Comparison of ENCODE assay signal across 1 cellular context in the genomic region with DNA sequence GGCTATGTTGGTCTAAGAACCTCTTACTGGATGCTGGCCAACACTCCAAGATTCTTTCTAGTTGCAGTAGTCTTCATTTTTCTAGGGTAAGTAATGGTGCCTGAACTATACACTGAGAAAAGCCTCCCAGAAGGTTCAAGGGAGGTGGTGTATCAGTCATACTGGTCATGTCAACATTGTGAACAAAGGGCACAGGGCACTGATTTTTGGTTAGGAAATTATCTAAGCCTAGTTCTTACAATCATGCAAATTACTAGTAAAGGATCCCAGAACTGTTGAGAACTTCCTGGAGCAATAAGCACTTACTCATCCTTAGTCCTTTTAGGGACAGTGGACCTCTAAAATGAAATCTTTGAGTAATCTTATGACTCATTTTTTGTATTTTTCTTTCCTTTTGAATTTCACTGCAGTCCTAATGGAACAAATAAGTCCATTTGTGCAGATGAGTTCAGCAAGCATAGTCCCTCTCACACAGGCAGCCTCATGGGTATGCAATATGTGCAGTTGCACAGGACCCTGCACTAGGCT.
TF ChIP-seq lines count a peak whose summit lies in the region.

No MANE protein-coding gene starts in this region.

TF ChIP-seq in A549, 52 proteins besides CTCF, POLR2A, EP300 and RAD21 (continued from another document):
- TF ChIP-seq, protein P1, sequence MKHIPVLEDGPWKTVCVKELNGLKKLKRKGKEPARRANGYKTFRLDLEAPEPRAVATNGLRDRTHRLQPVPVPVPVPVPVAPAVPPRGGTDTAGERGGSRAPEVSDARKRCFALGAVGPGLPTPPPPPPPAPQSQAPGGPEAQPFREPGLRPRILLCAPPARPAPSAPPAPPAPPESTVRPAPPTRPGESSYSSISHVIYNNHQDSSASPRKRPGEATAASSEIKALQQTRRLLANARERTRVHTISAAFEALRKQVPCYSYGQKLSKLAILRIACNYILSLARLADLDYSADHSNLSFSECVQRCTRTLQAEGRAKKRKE (CRISPR knock-in tag; IDR thresholded peaks at IDR 0.05; ENCODE audit: low read depth): no peak
